Comparison of ENCODE assay signal across 22 cellular contexts in the genomic region with DNA sequence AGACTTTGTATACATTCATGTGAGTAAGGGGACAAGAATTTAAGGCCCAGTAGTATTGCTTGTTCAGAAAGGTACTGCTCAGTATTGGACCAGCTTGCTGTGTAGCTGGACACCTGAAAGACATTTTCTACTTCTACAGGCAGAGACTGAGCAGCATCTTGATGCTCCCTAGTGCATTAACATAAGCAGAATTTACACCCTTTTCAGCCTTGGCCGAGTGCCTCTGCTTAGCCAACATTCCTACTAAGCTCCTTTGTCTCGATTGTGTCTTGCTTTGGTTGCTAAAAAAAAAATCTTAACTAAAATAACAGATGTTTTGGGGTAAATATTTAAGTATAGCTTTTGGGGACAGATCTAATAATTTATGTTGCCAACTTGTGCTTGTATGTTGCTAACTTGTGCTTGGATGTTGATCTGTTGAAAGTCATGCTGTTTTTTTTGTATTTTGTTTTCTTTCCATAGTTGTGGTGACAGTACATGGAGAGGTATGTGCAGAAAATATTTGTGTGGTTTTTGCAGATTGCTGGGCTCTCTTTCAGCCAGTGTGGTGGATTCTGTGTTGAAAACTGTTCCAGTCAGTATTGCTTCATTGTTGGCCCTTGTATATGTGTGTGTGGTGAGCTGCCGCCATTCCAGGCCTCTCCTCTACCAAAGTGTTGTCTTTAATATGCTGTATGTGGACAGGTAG. TPM values are rescaled to one million over a fixed set of nuclear protein-coding genes. Genes with fewer than 3 reads are reported as not detected.
A peak's percentile ranks its signal among the peaks of the same experiment; 100 is the strongest.
DNase-seq lines count a peak whose midpoint lies in the region; ATAC-seq and TF ChIP-seq lines count a peak whose summit lies in the region.
"Had no signal": no experiment of that assay in that cellular context is flagged by ENCODE, and none has a peak within 500 bp of the region (broad histone marks: within the 10 kb centered on the region; RNA-seq: fewer than 3 reads in every experiment).

No MANE protein-coding gene starts in this region.

- H3K27me3 Mint-ChIP-seq in WTC11 (ENCODE audit: low read depth) = peaks cover 2% of the 10 kb centered on the region; the same call in 1 of the 2 replicates
- H3K27me3 Mint-ChIP-seq: activated CD4-positive, alpha-beta T cell treated with anti-CD3 and anti-CD28 coated beads, Interleukin-2, amount 10 ng/mL, durations not matched to agents 24 days and 14 days; IgD-negative memory B cell had no signal

- H3F3A ChIP-seq in PC-9 (ENCODE audit: insufficient read depth, low read depth) = no peaks in the 10 kb centered on the region; the same call in 1 of the 2 replicates

- DNase-seq in GM04503 (ENCODE audit: low read depth) = peak; percentile 93
- DNase-seq in astrocyte of the hippocampus (ENCODE audit: low read depth, low spot score) = peak; percentile 92
- peak; percentile 28 to 43 for DNase-seq in foreskin fibroblast
- DNase-seq in stromal cell of bone marrow (ENCODE audit: low read depth) = peak; percentile 60
- no peak for DNase-seq in HK-2 (ENCODE audit: unreplicated experiment)
- no peak for DNase-seq in WTC11 (ENCODE audit: low spot score)
- DNase-seq in PC-9 = no peak
- DNase-seq: activated CD4-positive, alpha-beta T cell treated with anti-CD3 and anti-CD28 coated beads, Interleukin-2, amount 10 ng/mL, durations not matched to agents 24 days and 14 days; activated gamma-delta T cell treated with Interleukin-2 at 50 U/mL for 16 hours; left ventricle myocardium superior; MV-4-11; NCI-H187 treated with DMSO at 0.1 percent for 48 hours; NCI-H446; NK-92 treated with Interleukin-12 subunit alpha and Interleukin-12 subunit beta, amount 100 ng/mL, for 24 hours; small intestine; stimulated activated CD4-positive, alpha-beta T cell treated with anti-CD3 and anti-CD28 coated beads, Interleukin-4, amount 100 ng/mL, for 24 hours had no signal

- H3K27ac Mint-ChIP-seq in WTC11 = no peak overlapping the region
- H3K27ac Mint-ChIP-seq: activated CD4-positive, alpha-beta T cell treated with anti-CD3 and anti-CD28 coated beads, Interleukin-2, amount 10 ng/mL, durations not matched to agents 24 days and 14 days; CD14-positive monocyte had no signal

- no peak for ATAC-seq in WTC11
- ATAC-seq: left ventricle myocardium superior had no signal

- peaks cover 20% of the 10 kb centered on the region for H3K36me3 Mint-ChIP-seq in WTC11

- no peaks in the 10 kb centered on the region for H3K27me3 ChIP-seq in PC-9 (ENCODE audit: insufficient read depth, low read depth)
- H3K27me3 ChIP-seq: vagina had no signal

- H3K9me2 ChIP-seq in PC-9 (ENCODE audit: insufficient read depth) = no peaks in the 10 kb centered on the region

- H3K4me3 Mint-ChIP-seq in WTC11 = no peak overlapping the region
- H3K4me3 Mint-ChIP-seq: activated CD4-positive, alpha-beta T cell treated with anti-CD3 and anti-CD28 coated beads, Interleukin-2, amount 10 ng/mL, durations not matched to agents 24 days and 14 days; CD14-positive monocyte had no signal

- no TSS peak for BruUV-seq in PC-9 (replicated peaks; lab: Mats Ljungman, UMichigan)

- H2AFZ ChIP-seq in PC-9 = no peak overlapping the region

- no peak overlapping the region for H3K27ac ChIP-seq in PC-9
- H3K27ac ChIP-seq: HL-60, vagina had no signal

- H3K4me3 ChIP-seq in foreskin fibroblast (ENCODE audit: low read depth in 1 of 2, low read length in 2 of 2) (no peak overlapping the region), PC-9 (no peak overlapping the region)
- H3K4me3 ChIP-seq: vagina had no signal

- H3K4me1 ChIP-seq in PC-9 (replicated peaks; ENCODE audit: insufficient read depth) = peaks cover 10% of the 10 kb centered on the region

- no peaks in the 10 kb centered on the region for H4K20me1 ChIP-seq in PC-9 (ENCODE audit: insufficient read depth)

- no peak for TF ChIP-seq CTCF in foreskin fibroblast (IDR thresholded peaks at IDR 0.05; ENCODE audit: low read depth, low read length)
- TF ChIP-seq CTCF in WTC11 (IDR thresholded peaks at IDR 0.05) = no peak
- TF ChIP-seq CTCF in PC-9 (conservative IDR thresholded peaks at IDR 0.05) = no peak

- H3K36me3 ChIP-seq in PC-9 (ENCODE audit: low read depth) = peaks cover 39% of the 10 kb centered on the region

- intact Hi-C loops in PC-9 (cut with micrococcal nuclease; ENCODE audit: unreplicated experiment) = loop anchor here (10.0 kb wide), 1 partner anchor 355 kb away; no protein-coding TSS in a partner anchor

- H3K79me2 ChIP-seq in PC-9 (ENCODE audit: low read depth) = peaks cover 32% of the 10 kb centered on the region

- CTCF ChIA-PET in WTC11 (lab: Charles Lee) = no interaction called here
- CTCF ChIA-PET in PC-9 (lab: Charles Lee) = interaction anchor here (0.7 kb wide), 1 partner anchor 652 kb away, joined by 3 read pairs; no protein-coding TSS in a partner anchor

- POLR2A ChIA-PET in WTC11 (lab: Charles Lee) (no interaction called here), PC-9 (lab: Charles Lee; ENCODE audit: unreplicated experiment) (no interaction called here)

- H3K9me3 Mint-ChIP-seq in WTC11 = no peaks in the 10 kb centered on the region
- H3K9me3 Mint-ChIP-seq: activated CD4-positive, alpha-beta T cell treated with anti-CD3 and anti-CD28 coated beads, Interleukin-2, amount 10 ng/mL, durations not matched to agents 24 days and 14 days; IgD-negative memory B cell had no signal

- no peaks in the 10 kb centered on the region for H3K9me3 ChIP-seq in PC-9 (ENCODE audit: insufficient read depth, low read depth)
- H3K9me3 ChIP-seq: vagina had no signal

- H3K4me1 Mint-ChIP-seq in WTC11 = peaks cover 17% of the 10 kb centered on the region

- no peak overlapping the region for H3K4me2 ChIP-seq in PC-9

TF ChIP-seq in WTC11, 78 proteins besides CTCF, POLR2A, EP300 and RAD21 (continues in another document):
- TF ChIP-seq, protein P1, sequence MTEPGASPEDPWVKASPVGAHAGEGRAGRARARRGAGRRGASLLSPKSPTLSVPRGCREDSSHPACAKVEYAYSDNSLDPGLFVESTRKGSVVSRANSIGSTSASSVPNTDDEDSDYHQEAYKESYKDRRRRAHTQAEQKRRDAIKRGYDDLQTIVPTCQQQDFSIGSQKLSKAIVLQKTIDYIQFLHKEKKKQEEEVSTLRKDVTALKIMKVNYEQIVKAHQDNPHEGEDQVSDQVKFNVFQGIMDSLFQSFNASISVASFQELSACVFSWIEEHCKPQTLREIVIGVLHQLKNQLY (CRISPR knock-in tag; IDR thresholded peaks at IDR 0.05) = no peak
- TF ChIP-seq GRHL2 (CRISPR knock-in tag; IDR thresholded peaks at IDR 0.05; ENCODE audit: insufficient replicate concordance, severe bottlenecking) = no peak
- no peak for TF ChIP-seq NFE2L1 (CRISPR knock-in tag; IDR thresholded peaks at IDR 0.05)
- no peak for TF ChIP-seq NFYB (CRISPR knock-in tag; conservative IDR thresholded peaks at IDR 0.05; ENCODE audit: low read depth)
- no peak for TF ChIP-seq PRRX2 (CRISPR knock-in tag; IDR thresholded peaks at IDR 0.05)
- TF ChIP-seq, protein P2, sequence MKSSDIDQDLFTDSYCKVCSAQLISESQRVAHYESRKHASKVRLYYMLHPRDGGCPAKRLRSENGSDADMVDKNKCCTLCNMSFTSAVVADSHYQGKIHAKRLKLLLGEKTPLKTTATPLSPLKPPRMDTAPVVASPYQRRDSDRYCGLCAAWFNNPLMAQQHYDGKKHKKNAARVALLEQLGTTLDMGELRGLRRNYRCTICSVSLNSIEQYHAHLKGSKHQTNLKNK (CRISPR knock-in tag; IDR thresholded peaks at IDR 0.05) = no peak
- TF ChIP-seq, protein P3, sequence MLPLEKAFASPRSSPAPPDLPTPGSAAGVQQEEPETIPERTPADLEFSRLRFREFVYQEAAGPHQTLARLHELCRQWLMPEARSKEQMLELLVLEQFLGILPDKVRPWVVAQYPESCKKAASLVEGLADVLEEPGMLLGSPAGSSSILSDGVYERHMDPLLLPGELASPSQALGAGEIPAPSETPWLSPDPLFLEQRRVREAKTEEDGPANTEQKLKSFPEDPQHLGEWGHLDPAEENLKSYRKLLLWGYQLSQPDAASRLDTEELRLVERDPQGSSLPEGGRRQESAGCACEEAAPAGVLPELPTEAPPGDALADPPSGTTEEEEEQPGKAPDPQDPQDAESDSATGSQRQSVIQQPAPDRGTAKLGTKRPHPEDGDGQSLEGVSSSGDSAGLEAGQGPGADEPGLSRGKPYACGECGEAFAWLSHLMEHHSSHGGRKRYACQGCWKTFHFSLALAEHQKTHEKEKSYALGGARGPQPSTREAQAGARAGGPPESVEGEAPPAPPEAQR (CRISPR knock-in tag; IDR thresholded peaks at IDR 0.05) = no peak
- TF ChIP-seq, protein P4, sequence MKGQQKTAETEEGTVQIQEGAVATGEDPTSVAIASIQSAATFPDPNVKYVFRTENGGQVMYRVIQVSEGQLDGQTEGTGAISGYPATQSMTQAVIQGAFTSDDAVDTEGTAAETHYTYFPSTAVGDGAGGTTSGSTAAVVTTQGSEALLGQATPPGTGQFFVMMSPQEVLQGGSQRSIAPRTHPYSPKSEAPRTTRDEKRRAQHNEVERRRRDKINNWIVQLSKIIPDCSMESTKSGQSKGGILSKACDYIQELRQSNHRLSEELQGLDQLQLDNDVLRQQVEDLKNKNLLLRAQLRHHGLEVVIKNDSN (CRISPR knock-in tag; IDR thresholded peaks at IDR 0.05) = no peak
- TF ChIP-seq, protein P5, sequence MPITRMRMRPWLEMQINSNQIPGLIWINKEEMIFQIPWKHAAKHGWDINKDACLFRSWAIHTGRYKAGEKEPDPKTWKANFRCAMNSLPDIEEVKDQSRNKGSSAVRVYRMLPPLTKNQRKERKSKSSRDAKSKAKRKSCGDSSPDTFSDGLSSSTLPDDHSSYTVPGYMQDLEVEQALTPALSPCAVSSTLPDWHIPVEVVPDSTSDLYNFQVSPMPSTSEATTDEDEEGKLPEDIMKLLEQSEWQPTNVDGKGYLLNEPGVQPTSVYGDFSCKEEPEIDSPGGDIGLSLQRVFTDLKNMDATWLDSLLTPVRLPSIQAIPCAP (CRISPR knock-in tag; IDR thresholded peaks at IDR 0.05) = no peak
- TF ChIP-seq ZNF263 (CRISPR knock-in tag; IDR thresholded peaks at IDR 0.05; ENCODE audit: low read depth) = no peak

RNA-seq across cellular contexts. Expression of a gene that starts 3.7 kb away (rescaled TPM):
- 23.5 to 26.7 TPM (median 25.7 TPM) in 3 replicates for total RNA-seq in WTC11 (2021)
- 37.6 and 43.0 TPM in 2 replicates for total RNA-seq in PC-9 (2021)

RNA-seq across cellular contexts. Expression of a gene that starts 30.8 kb away (rescaled TPM):
- total RNA-seq in WTC11 (2021) (not detected in 3 replicates), PC-9 (2021) (not detected in 2 replicates)
- total RNA-seq: activated CD4-positive, alpha-beta T cell treated with anti-CD3 and anti-CD28 coated beads, Interleukin-2, amount 10 ng/mL, durations not matched to agents 24 days and 14 days; left ventricle myocardium superior; RPMI7951; subcutaneous adipose tissue; vagina had no signal

RNA-seq across cellular contexts. Expression of a gene that starts 54.6 kb away (rescaled TPM):
- total RNA-seq in WTC11 (2021) (0.48 to 1.3 TPM (median 1.0 TPM) in 3 replicates), PC-9 (2021) (3.0 and 3.3 TPM in 2 replicates)

Comparison
In these comparisons a context has a peak if more than half of its experiments do, and no peak if none do; other contexts are left out.
1. DNase-seq: peak in GM04503 (single experiment), astrocyte of the hippocampus (single experiment), foreskin fibroblast (2 of 2) and stromal cell of bone marrow (single experiment); none in HK-2 (single experiment), WTC11 (single experiment) and PC-9 (0 of 2).